ENCODE assay signal across 8 cellular contexts in genomic region chr3:125140817-125141595, GRCh38.
DNase-seq lines count a peak whose midpoint lies in the region; ATAC-seq and TF ChIP-seq lines count a peak whose summit lies in the region.

No MANE protein-coding gene starts in this region.

- H3K79me2 ChIP-seq in GM23338 (replicated peaks; ENCODE audit: insufficient read depth), result no peaks in the 10 kb centered on the region

- H3K4me2 ChIP-seq in GM23338, result peak overlapping the region; percentile 94

- H3K4me1 Mint-ChIP-seq in GM23338, result peaks cover 41% of the 10 kb centered on the region
- H3K4me1 Mint-ChIP-seq in activated CD4-positive, alpha-beta memory T cell treated with anti-CD3 and anti-CD28 coated beads for 36 hours (ENCODE audit: low read depth), result peaks cover 42% of the 10 kb centered on the region

- H3K36me3 Mint-ChIP-seq in GM23338 (ENCODE audit: low read depth), result peaks cover 4% of the 10 kb centered on the region; the same call in 1 of the 3 replicates
- H3K36me3 Mint-ChIP-seq in activated CD4-positive, alpha-beta memory T cell treated with anti-CD3 and anti-CD28 coated beads for 36 hours, result no peaks in the 10 kb centered on the region

- peaks cover 26% of the 10 kb centered on the region for H3K27me3 Mint-ChIP-seq in GM23338 (ENCODE audit: insufficient read depth, low read depth, poor library complexity)
- peaks cover 46% of the 10 kb centered on the region for H3K27me3 Mint-ChIP-seq in activated CD4-positive, alpha-beta memory T cell treated with anti-CD3 and anti-CD28 coated beads for 36 hours

- H3K4me3 ChIP-seq in GM06990 (replicated peaks; ENCODE audit: low read depth, low read length) (peak overlapping the region; percentile 27; the same call in 1 of the 2 replicates), GM23338 (peak overlapping the region; percentile 78), mononuclear cell (ENCODE audit: low read length) (peak overlapping the region; percentile 20)

- H3K36me3 ChIP-seq in GM06990 (ENCODE audit: control insufficient read depth, insufficient read depth, low read length) (no peaks in the 10 kb centered on the region), GM23338 (ENCODE audit: insufficient read depth) (0 out of 2 replicates have a peak, but pooled peaks cover 3% of the 10 kb centered on the region)

- H3K4me3 Mint-ChIP-seq in GM23338, result peak overlapping the region; percentile 68
- H3K4me3 Mint-ChIP-seq in activated CD4-positive, alpha-beta memory T cell treated with anti-CD3 and anti-CD28 coated beads for 36 hours, result peak overlapping the region; percentile 71

- peak overlapping the region; percentile 97 for H2AFZ ChIP-seq in GM23338

- TF ChIP-seq CTCF in GM06990 (IDR thresholded peaks at IDR 0.05; ENCODE audit: insufficient read depth, low read length, poor library complexity, severe bottlenecking), result no peak
- TF ChIP-seq CTCF in GM23338 (conservative IDR thresholded peaks at IDR 0.05; ENCODE audit: low read depth in 2 of 2), result no peak

- POLR2A ChIA-PET in activated CD4-positive, alpha-beta memory T cell treated with anti-CD3 and anti-CD28 coated beads for 36 hours (lab: Charles Lee), result no interaction called here

- H3K9me3 Mint-ChIP-seq in GM23338, result no peaks in the 10 kb centered on the region
- H3K9me3 Mint-ChIP-seq in activated CD4-positive, alpha-beta memory T cell treated with anti-CD3 and anti-CD28 coated beads for 36 hours, result no peaks in the 10 kb centered on the region

- H3K4me1 ChIP-seq in GM23338 (ENCODE audit: insufficient read depth) (peaks cover 35% of the 10 kb centered on the region), mononuclear cell (ENCODE audit: insufficient read depth, low read length) (peaks cover 65% of the 10 kb centered on the region)

- H3K9me2 ChIP-seq in GM23338 (ENCODE audit: insufficient read depth), result no peaks in the 10 kb centered on the region

- H4K20me1 ChIP-seq in GM23338 (replicated peaks; ENCODE audit: insufficient read depth), result no peaks in the 10 kb centered on the region

- H3K27ac ChIP-seq in GM23338 (ENCODE audit: low read depth), result no peak overlapping the region

- H3K27ac Mint-ChIP-seq in GM23338, result no peak overlapping the region
- no peak overlapping the region for H3K27ac Mint-ChIP-seq in activated CD4-positive, alpha-beta memory T cell treated with anti-CD3 and anti-CD28 coated beads for 36 hours

- ATAC-seq in GM23338 (no peak), GM19328 (IDR thresholded peaks at IDR 0.05; ENCODE audit: unreplicated experiment) (no peak), sciatic nerve (no peak)

- intact Hi-C loops in activated CD4-positive, alpha-beta memory T cell treated with anti-CD3 and anti-CD28 coated beads for 36 hours (cut with micrococcal nuclease), result loop anchor here (1.0 to 10.0 kb wide), 5 partner anchors 88 to 234 kb away; partner anchors contain the start of gene ZNF148
- intact Hi-C loops in sciatic nerve (cut with DNase I), result no loop called here

- peaks cover 3% of the 10 kb centered on the region for H3F3A ChIP-seq in GM23338 (replicated peaks; ENCODE audit: low read depth)

- no peaks in the 10 kb centered on the region for H3K27me3 ChIP-seq in GM06990 (replicated peaks; ENCODE audit: control insufficient read depth, insufficient read depth, low read length)
- peaks cover 7% of the 10 kb centered on the region for H3K27me3 ChIP-seq in GM23338 (ENCODE audit: insufficient read depth)
- H3K27me3 ChIP-seq in mononuclear cell (ENCODE audit: insufficient read depth, low read length), result no peaks in the 10 kb centered on the region

- CTCF ChIA-PET in activated CD4-positive, alpha-beta memory T cell treated with anti-CD3 and anti-CD28 coated beads for 36 hours (lab: Charles Lee), result interaction anchor here (0.6 to 1.7 kb wide), 4 partner anchors 15 to 89 kb away, joined by 3 to 6 read pairs (median 4); no protein-coding TSS in a partner anchor

- DNase-seq in GM06990 (ENCODE audit: extremely low read depth, insufficient read length) (no peak), GM23338 (ENCODE audit: low spot score) (peak; percentile 39), sciatic nerve (ENCODE audit: low spot score) (no peak), NCI-H510A treated with DMSO at 0.1 percent for 48 hours (lab: John Stamatoyannopoulos, UW) (no peak), NCI-H187 treated with DMSO at 0.1 percent for 48 hours (lab: John Stamatoyannopoulos, UW) (no peak)
- no peak for DNase-seq in activated CD4-positive, alpha-beta memory T cell treated with anti-CD3 and anti-CD28 coated beads for 36 hours

- H3K9me3 ChIP-seq in mononuclear cell (ENCODE audit: low read depth, low read length), result no peaks in the 10 kb centered on the region

TF ChIP-seq in GM23338, 12 proteins besides CTCF, POLR2A, EP300 and RAD21:
- TF ChIP-seq ETS1 (IDR thresholded peaks at IDR 0.05), result no peak
- TF ChIP-seq JUNB (IDR thresholded peaks at IDR 0.05; ENCODE audit: unreplicated experiment), result no peak

Comparison
In these comparisons a context has a peak if more than half of its experiments do, and no peak if none do; other contexts are left out.
1. H3K4me3 ChIP-seq: peak in every context shown above with its lines; median percentile 78 in GM23338; 27 in GM06990; 20 in mononuclear cell.